Comparison of ENCODE assay signal across 14 cellular contexts in genomic region chr12:63949902-63950301, GRCh38.
DNase-seq lines count a peak whose midpoint lies in the region; TF ChIP-seq lines count a peak whose summit lies in the region.
"Had no signal": no experiment of that assay in that cellular context is flagged by ENCODE, and none has a peak within 500 bp of the region (broad histone marks: within the 10 kb centered on the region; RNA-seq: fewer than 3 reads in every experiment).

No MANE protein-coding gene starts in this region.

- DNase-seq in astrocyte of the hippocampus (ENCODE audit: low read depth, low spot score) (peak; percentile 32), foreskin melanocyte (peak; percentile 81), middle frontal gyrus (ENCODE audit: extremely low spot score, low spot score) (peak; percentile 46), vagina (ENCODE audit: extremely low spot score in 2 of 2) (no peak), NCI-H1092 (lab: John Stamatoyannopoulos, UW) (no peak), AG08395 (ENCODE audit: low spot score) (no peak), immature natural killer cell (no peak)
- DNase-seq: activated CD8-positive, alpha-beta T cell treated with anti-CD3 and anti-CD28 coated beads, Interleukin-2, amount 10 ng/mL, durations not matched to agents 7 days and 5 days; NCI-H1105 treated with DMSO at 0.1 percent for 48 hours; SJCRH30; stimulated activated CD8-positive, alpha-beta memory T cell treated with anti-CD3 and anti-CD28 coated beads, Interleukin-4, amount 100 ng/mL, for 48 hours had no signal

- H3K36me3 Mint-ChIP-seq in immature natural killer cell = no peaks in the 10 kb centered on the region
- H3K36me3 Mint-ChIP-seq: IgD-negative memory B cell had no signal

- peak overlapping the region; percentile 28 for H3K27ac ChIP-seq in vagina
- H3K27ac ChIP-seq: prostate gland, SJCRH30 had no signal

- peaks cover 2 to 7% (median 2%) of the 10 kb centered on the region in 3 donors for H3K27me3 Mint-ChIP-seq in immature natural killer cell (ENCODE audit: low read depth in 3 of 3)

- peaks cover 0 to 2% (median 0%) of the 10 kb centered on the region in 6 donors for H3K9me3 Mint-ChIP-seq in immature natural killer cell
- H3K9me3 Mint-ChIP-seq: activated T-helper 2 cell treated with anti-CD3 and anti-CD28 coated beads, Interferon-gamma antibody, Interleukin-2, Interleukin-4, amounts not matched to agents 10 μg/mL and 5 μg/mL and 100 μg/mL, durations not matched to agents 14 hours and 24 hours and 36 hours; IgD-negative memory B cell had no signal

- H3K36me3 ChIP-seq in vagina = no peaks in the 10 kb centered on the region
- H3K36me3 ChIP-seq: prostate gland, SJCRH30 had no signal

- TF ChIP-seq CTCF in vagina (IDR thresholded peaks at IDR 0.05) = no peak

- H3K27me3 ChIP-seq in vagina = no peaks in the 10 kb centered on the region
- H3K27me3 ChIP-seq: SJCRH30 had no signal

- H3K4me1 Mint-ChIP-seq in immature natural killer cell = no peaks in the 10 kb centered on the region
- H3K4me1 Mint-ChIP-seq: IgD-negative memory B cell had no signal

- peaks cover 9% of the 10 kb centered on the region for H3K4me1 ChIP-seq in vagina
- H3K4me1 ChIP-seq: prostate gland, SJCRH30 had no signal

- no peak for TF ChIP-seq POLR2A in vagina (IDR thresholded peaks at IDR 0.05)

- H3K27ac Mint-ChIP-seq in immature natural killer cell = no peak overlapping the region
- H3K27ac Mint-ChIP-seq: activated CD8-positive, alpha-beta T cell treated with anti-CD3 and anti-CD28 coated beads, Interleukin-2, amount 10 ng/mL, durations not matched to agents 7 days and 5 days; activated T-helper 2 cell treated with anti-CD3 and anti-CD28 coated beads, Interferon-gamma antibody, Interleukin-2, Interleukin-4, amounts not matched to agents 10 μg/mL and 5 μg/mL and 100 μg/mL, durations not matched to agents 14 hours and 24 hours and 36 hours; IgD-negative memory B cell had no signal

- H3K4me3 ChIP-seq in vagina = no peak overlapping the region
- H3K4me3 ChIP-seq: prostate gland, SJCRH30 had no signal

- no peak overlapping the region for H3K4me3 Mint-ChIP-seq in immature natural killer cell
- H3K4me3 Mint-ChIP-seq: activated CD8-positive, alpha-beta T cell treated with anti-CD3 and anti-CD28 coated beads, Interleukin-2, amount 10 ng/mL, durations not matched to agents 7 days and 5 days; IgD-negative memory B cell had no signal

- intact Hi-C loops in vagina (cut with DNase I) = no loop called here

- no peaks in the 10 kb centered on the region for H3K9me3 ChIP-seq in vagina
- H3K9me3 ChIP-seq: prostate gland, SJCRH30 had no signal

Comparison
In these comparisons a context has a peak if more than half of its experiments do, and no peak if none do; other contexts are left out.
1. DNase-seq: peak in astrocyte of the hippocampus (single experiment), foreskin melanocyte (single experiment) and middle frontal gyrus (single experiment); none in vagina (0 of 2), NCI-H1092 (single experiment), AG08395 (single experiment) and immature natural killer cell (0 of 3).